8 cellular contexts compared by ENCODE assay signal in the genomic region with DNA sequence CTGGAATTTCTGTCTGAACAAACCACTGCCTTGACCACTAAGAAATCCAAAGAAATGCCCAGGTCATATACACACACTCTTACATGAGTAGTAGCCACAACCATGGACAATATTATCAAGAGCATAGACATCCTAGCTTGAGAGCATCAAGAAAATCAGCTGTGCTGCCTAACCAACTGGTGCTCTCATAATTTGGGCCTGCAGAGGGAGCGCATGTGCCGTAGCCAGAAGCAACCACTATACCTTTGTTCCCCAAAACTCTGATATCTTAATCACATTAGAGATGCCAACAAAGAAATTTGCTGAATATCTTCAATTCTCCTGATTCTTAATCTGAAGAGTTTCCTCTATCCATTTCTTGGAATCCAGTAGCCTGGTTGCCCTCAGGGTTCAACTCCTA.
A peak's percentile ranks its signal among the peaks of the same experiment; 100 is the strongest.
DNase-seq lines count a peak whose midpoint lies in the region; ATAC-seq and TF ChIP-seq lines count a peak whose summit lies in the region.

No MANE protein-coding gene starts in this region.

- no peaks in the 10 kb centered on the region for H3K79me1 ChIP-seq in mesenchymal stem cell (replicated peaks; ENCODE audit: low read length, poor library complexity, severe bottlenecking)

- H3K36me3 ChIP-seq in mesenchymal stem cell (ENCODE audit: control insufficient read depth in 1 of 2, insufficient read depth in 2 of 2, low read depth in 1 of 2, low read length in 2 of 2) (no peaks in the 10 kb centered on the region), psoas muscle (ENCODE audit: insufficient read depth in 1 of 2, low read depth in 1 of 2) (no peaks in the 10 kb centered on the region)

- WGBS in mesenchymal stem cell: 66% methylated on average over 2 of the region's 2 CpGs
- WGBS in psoas muscle, 3 donors: 77 to 84% (median 77%) methylated on average over 2 of the region's 2 CpGs

- no peak overlapping the region for H3K27ac Mint-ChIP-seq in activated naive CD8-positive, alpha-beta T cell treated with anti-CD3 and anti-CD28 coated beads for 36 hours

- H3K23ac ChIP-seq in mesenchymal stem cell (ENCODE audit: low read length in 2 of 2): no peak overlapping the region

- H3K9ac ChIP-seq in mesenchymal stem cell (ENCODE audit: low read length): no peak overlapping the region

- H3K9me3 ChIP-seq in mesenchymal stem cell (ENCODE audit: control insufficient read depth, low read length) (no peaks in the 10 kb centered on the region), psoas muscle (no peaks in the 10 kb centered on the region)

- no peak overlapping the region for H3K18ac ChIP-seq in mesenchymal stem cell (ENCODE audit: low read depth in 1 of 2, low read length in 2 of 2)

- H2AFZ ChIP-seq in mesenchymal stem cell (ENCODE audit: low read depth, low read length): no peak overlapping the region

- no peak overlapping the region for H4K91ac ChIP-seq in mesenchymal stem cell (ENCODE audit: low read length)

- H3K4me1 Mint-ChIP-seq in activated naive CD8-positive, alpha-beta T cell treated with anti-CD3 and anti-CD28 coated beads for 36 hours: peaks cover 2% of the 10 kb centered on the region

- intact Hi-C loops in psoas muscle (cut with DNase I): no loop called here

- peak; percentile 45 for TF ChIP-seq CTCF in 22Rv1 (IDR thresholded peaks at IDR 0.05)
- peak; percentile 62 for TF ChIP-seq CTCF in GM12873 (IDR thresholded peaks at IDR 0.05; ENCODE audit: insufficient read depth, low read depth, low read length, missing control alignments)
- TF ChIP-seq CTCF in psoas muscle (IDR thresholded peaks at IDR 0.05): no peak

- H3K9me3 Mint-ChIP-seq in activated naive CD8-positive, alpha-beta T cell treated with anti-CD3 and anti-CD28 coated beads for 36 hours: no peaks in the 10 kb centered on the region

- peaks cover 0 to 28% of the 10 kb centered on the region in 2 experiments for H3K27me3 ChIP-seq in mesenchymal stem cell (ENCODE audit: control insufficient read depth in 1 of 2, insufficient read depth in 1 of 2, low read length in 2 of 2)
- peaks cover 0 to 7% (median 0%) of the 10 kb centered on the region in 3 donors for H3K27me3 ChIP-seq in psoas muscle (ENCODE audit: insufficient read depth in 3 of 3, low read length in 2 of 3)

- H4K8ac ChIP-seq in mesenchymal stem cell (ENCODE audit: low read length): no peak overlapping the region

- H2AK5ac ChIP-seq in mesenchymal stem cell (ENCODE audit: low read length, severe bottlenecking): no peak overlapping the region

- H3K14ac ChIP-seq in mesenchymal stem cell (ENCODE audit: low read length in 2 of 2): no peak overlapping the region

- H3K27ac ChIP-seq in 22Rv1 (no peak overlapping the region), mesenchymal stem cell (ENCODE audit: low read length, poor library complexity, severe bottlenecking) (no peak overlapping the region), psoas muscle (no peak overlapping the region)

- H2BK15ac ChIP-seq in mesenchymal stem cell (ENCODE audit: low read depth, poor library complexity, severe bottlenecking): no peak overlapping the region

- no peak overlapping the region for H2BK12ac ChIP-seq in mesenchymal stem cell (ENCODE audit: low read length in 2 of 2)

- ATAC-seq in psoas muscle (no peak), HG03439 (IDR thresholded peaks at IDR 0.05; ENCODE audit: unreplicated experiment) (no peak)

- H3K4me3 ChIP-seq in mesenchymal stem cell (ENCODE audit: insufficient read depth in 1 of 2, low read depth in 1 of 2, low read length in 2 of 2): no peak overlapping the region
- no peak overlapping the region for H3K4me3 ChIP-seq in psoas muscle

- DNase-seq in NCI-H2107 treated with DMSO at 0.1 percent for 48 hours (lab: John Stamatoyannopoulos, UW; ENCODE audit: unreplicated experiment) (peak; percentile 51), mesenchymal stem cell (peak; percentile 10), hepatic stellate cell (ENCODE audit: low spot score) (no peak), psoas muscle (no peak)
- DNase-seq in activated naive CD8-positive, alpha-beta T cell treated with anti-CD3 and anti-CD28 coated beads for 36 hours: peak; percentile 11

- H3K36me3 Mint-ChIP-seq in activated naive CD8-positive, alpha-beta T cell treated with anti-CD3 and anti-CD28 coated beads for 36 hours: no peaks in the 10 kb centered on the region

- H3K27me3 Mint-ChIP-seq in activated naive CD8-positive, alpha-beta T cell treated with anti-CD3 and anti-CD28 coated beads for 36 hours: peaks cover 4% of the 10 kb centered on the region

- H3K4me1 ChIP-seq in mesenchymal stem cell (ENCODE audit: control insufficient read depth, insufficient read depth, low read depth, low read length) (no peaks in the 10 kb centered on the region), psoas muscle (no peaks in the 10 kb centered on the region)

- no peak overlapping the region for H2BK120ac ChIP-seq in mesenchymal stem cell (ENCODE audit: low read depth, low read length)

- H3K4ac ChIP-seq in mesenchymal stem cell (ENCODE audit: low read depth in 1 of 2, low read length in 2 of 2): no peak overlapping the region

- H2BK5ac ChIP-seq in mesenchymal stem cell (ENCODE audit: low read depth, low read length, poor library complexity, severe bottlenecking): no peak overlapping the region

- H3K4me3 Mint-ChIP-seq in activated naive CD8-positive, alpha-beta T cell treated with anti-CD3 and anti-CD28 coated beads for 36 hours: no peak overlapping the region

- H3K4me2 ChIP-seq in mesenchymal stem cell (ENCODE audit: low read length, poor library complexity, severe bottlenecking): no peak overlapping the region

Comparison
In these comparisons a context has a peak if more than half of its experiments do, and no peak if none do; other contexts are left out.
1. DNase-seq: peak in NCI-H2107 treated with DMSO at 0.1 percent for 48 hours (single experiment), activated naive CD8-positive, alpha-beta T cell treated with anti-CD3 and anti-CD28 coated beads for 36 hours (single experiment) and mesenchymal stem cell (single experiment); none in hepatic stellate cell (single experiment) and psoas muscle (0 of 2).